1 cellular context compared by ENCODE assay signal in the genomic region with DNA sequence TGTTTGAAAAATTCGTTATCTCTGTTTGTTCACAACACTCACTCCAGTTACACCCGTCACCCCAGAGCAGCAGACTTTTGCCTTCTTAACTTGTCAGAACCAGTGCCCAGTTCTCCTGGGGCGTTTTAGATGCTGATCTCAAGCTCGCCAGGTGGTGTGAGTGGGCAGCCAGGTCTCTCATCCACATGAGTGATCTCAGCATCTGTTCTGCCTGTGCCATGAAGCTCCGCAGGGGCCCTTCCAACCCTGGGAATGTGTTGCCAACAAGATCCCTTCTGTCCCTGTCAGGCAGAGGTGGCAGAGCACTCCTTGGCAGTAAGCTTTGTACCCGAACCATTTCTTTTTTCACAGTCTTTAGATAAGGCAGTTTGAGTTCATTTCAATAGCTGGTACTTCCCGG.
TF ChIP-seq lines count a peak whose summit lies in the region.

No MANE protein-coding gene starts in this region.

TF ChIP-seq in H1, 55 proteins besides CTCF, POLR2A, EP300 and RAD21 (continued from another document):
- TF ChIP-seq RFX5 (IDR thresholded peaks at IDR 0.05; ENCODE audit: borderline replicate concordance, low read depth, low read length): no peak
